ENCODE assay signal across 16 cellular contexts in genomic region chr6:28226460-28226859, GRCh38. TPM values are rescaled to one million over a fixed set of nuclear protein-coding genes. Genes with fewer than 3 reads are reported as not detected.
A peak's percentile ranks its signal among the peaks of the same experiment; 100 is the strongest.
DNase-seq lines count a peak whose midpoint lies in the region; ATAC-seq and TF ChIP-seq lines count a peak whose summit lies in the region.
"Had no signal": no experiment of that assay in that cellular context is flagged by ENCODE, and none has a peak within 500 bp of the region (broad histone marks: within the 10 kb centered on the region; RNA-seq: fewer than 3 reads in every experiment).

No MANE protein-coding gene starts in this region.

- peaks cover 46% of the 10 kb centered on the region for H3K36me3 ChIP-seq in left ventricle myocardium inferior

- peak overlapping the region; percentile 91 for H3K4me3 ChIP-seq in left ventricle myocardium inferior

- DNase-seq in left ventricle myocardium inferior (no peak), left ventricle myocardium superior (no peak), immature natural killer cell (no peak), type B pancreatic cell (ENCODE audit: extremely low spot score, unreplicated experiment) (no peak), NCI-H2081 (lab: John Stamatoyannopoulos, UW) (no peak), ACHN (no peak), NCI-H1930 (lab: John Stamatoyannopoulos, UW) (no peak)
- no peak for DNase-seq in activated T-helper 2 cell treated with anti-CD3 and anti-CD28 coated beads, Interferon-gamma antibody, Interleukin-2, Interleukin-4, amounts not matched to agents 10 μg/mL and 5 μg/mL and 100 μg/mL, durations not matched to agents 14 hours and 24 hours and 36 hours (ENCODE audit: low spot score)
- DNase-seq: activated B cell treated with CpG ODN at 0.5 μM for 24 hours, activated T-cell treated with anti-CD3 and anti-CD28 coated beads for 4 hours, esophagus squamous epithelium, HCEC 1CT, hippocampal formation, MM.1S, occipital lobe had no signal

- peaks cover 37% of the 10 kb centered on the region for H3K36me3 Mint-ChIP-seq in activated T-helper 2 cell treated with anti-CD3 and anti-CD28 coated beads, Interferon-gamma antibody, Interleukin-2, Interleukin-4, amounts not matched to agents 10 μg/mL and 5 μg/mL and 100 μg/mL, durations not matched to agents 14 hours and 24 hours and 36 hours (ENCODE audit: low read depth)
- peaks cover 10 to 37% (median 20%) of the 10 kb centered on the region in 3 donors for H3K36me3 Mint-ChIP-seq in immature natural killer cell
- peaks cover 37% of the 10 kb centered on the region for H3K36me3 Mint-ChIP-seq in type B pancreatic cell

- peak overlapping the region; percentile 88 for H3K4me3 Mint-ChIP-seq in activated T-helper 2 cell treated with anti-CD3 and anti-CD28 coated beads, Interferon-gamma antibody, Interleukin-2, Interleukin-4, amounts not matched to agents 10 μg/mL and 5 μg/mL and 100 μg/mL, durations not matched to agents 14 hours and 24 hours and 36 hours (ENCODE audit: low read depth)
- H3K4me3 Mint-ChIP-seq in immature natural killer cell (peak overlapping the region; percentile 90 to 97 (median 95)), type B pancreatic cell (peak overlapping the region; percentile 97)

- peaks cover 27% of the 10 kb centered on the region for H3K4me1 ChIP-seq in left ventricle myocardium inferior

- peaks cover 9% of the 10 kb centered on the region for H3K27me3 Mint-ChIP-seq in activated T-helper 2 cell treated with anti-CD3 and anti-CD28 coated beads, Interferon-gamma antibody, Interleukin-2, Interleukin-4, amounts not matched to agents 10 μg/mL and 5 μg/mL and 100 μg/mL, durations not matched to agents 14 hours and 24 hours and 36 hours (ENCODE audit: low read depth)
- H3K27me3 Mint-ChIP-seq in immature natural killer cell (ENCODE audit: low read depth in 3 of 3), result peaks cover 1 to 11% (median 5%) of the 10 kb centered on the region in 3 donors
- H3K27me3 Mint-ChIP-seq in type B pancreatic cell, result peaks cover 16% of the 10 kb centered on the region

- no peak overlapping the region for H3K27ac Mint-ChIP-seq in activated T-helper 2 cell treated with anti-CD3 and anti-CD28 coated beads, Interferon-gamma antibody, Interleukin-2, Interleukin-4, amounts not matched to agents 10 μg/mL and 5 μg/mL and 100 μg/mL, durations not matched to agents 14 hours and 24 hours and 36 hours
- H3K27ac Mint-ChIP-seq in immature natural killer cell, result peak overlapping the region in 1 of 6 donors; percentile 24
- no peak overlapping the region for H3K27ac Mint-ChIP-seq in type B pancreatic cell

- H3K27me3 ChIP-seq in left ventricle myocardium inferior (ENCODE audit: low read depth), result peaks cover 7% of the 10 kb centered on the region

- TF ChIP-seq CTCF in left ventricle myocardium inferior (IDR thresholded peaks at IDR 0.05; ENCODE audit: borderline replicate concordance) (no peak), type B pancreatic cell (conservative IDR thresholded peaks at IDR 0.05) (no peak)

- no peak for ATAC-seq in left ventricle myocardium superior

- H3K27ac ChIP-seq in left ventricle myocardium inferior (replicated peaks), result no peak overlapping the region

- no peaks in the 10 kb centered on the region for H3K9me3 Mint-ChIP-seq in activated T-helper 2 cell treated with anti-CD3 and anti-CD28 coated beads, Interferon-gamma antibody, Interleukin-2, Interleukin-4, amounts not matched to agents 10 μg/mL and 5 μg/mL and 100 μg/mL, durations not matched to agents 14 hours and 24 hours and 36 hours
- no peaks in the 10 kb centered on the region for H3K9me3 Mint-ChIP-seq in immature natural killer cell
- no peaks in the 10 kb centered on the region for H3K9me3 Mint-ChIP-seq in type B pancreatic cell
- H3K9me3 Mint-ChIP-seq: activated B cell treated with CpG ODN at 0.5 μM for 24 hours had no signal

- H3K4me1 Mint-ChIP-seq in activated T-helper 2 cell treated with anti-CD3 and anti-CD28 coated beads, Interferon-gamma antibody, Interleukin-2, Interleukin-4, amounts not matched to agents 10 μg/mL and 5 μg/mL and 100 μg/mL, durations not matched to agents 14 hours and 24 hours and 36 hours (ENCODE audit: low read depth), result peaks cover 28% of the 10 kb centered on the region
- peaks cover 21 to 41% of the 10 kb centered on the region in 2 donors for H3K4me1 Mint-ChIP-seq in immature natural killer cell
- peaks cover 3% of the 10 kb centered on the region for H3K4me1 Mint-ChIP-seq in type B pancreatic cell (ENCODE audit: unreplicated experiment)

- in situ Hi-C loops in ACHN (cut with HindIII; ENCODE audit: low pct_ligation_motif_present, low pct_unique_long_range_greater_than_20kb, low sequenced_read_pairs), result no loop called here

- intact Hi-C loops in left ventricle myocardium inferior (cut with micrococcal nuclease), result loop anchor here (10.0 kb wide), 1 partner anchor 82 kb away; the partner anchor contains the start of gene ZKSCAN8
- intact Hi-C loops in left ventricle myocardium superior (cut with micrococcal nuclease), result loop anchor here (10.0 kb wide), 1 partner anchor 82 kb away; the partner anchor contains the start of gene ZKSCAN8
- intact Hi-C loops in activated T-helper 2 cell treated with anti-CD3 and anti-CD28 coated beads, Interferon-gamma antibody, Interleukin-2, Interleukin-4, amounts not matched to agents 10 μg/mL and 5 μg/mL and 100 μg/mL, durations not matched to agents 14 hours and 24 hours and 36 hours (cut with micrococcal nuclease), result loop anchor here (10.0 kb wide), 1 partner anchor 108 kb away; the partner anchor contains the start of gene ZSCAN31

- H3K9me3 ChIP-seq in left ventricle myocardium inferior (replicated peaks), result no peaks in the 10 kb centered on the region
- H3K9me3 ChIP-seq: esophagus squamous epithelium had no signal

RNA-seq across cellular contexts. Expression of gene ZSCAN9, which starts 1.4 kb away (rescaled TPM):
- total RNA-seq in left ventricle myocardium inferior (9.7 TPM), left ventricle myocardium superior (10.2 TPM), type B pancreatic cell (ENCODE audit: low replicate concordance) (16.5 and 27.1 TPM in 2 replicates)
- total RNA-seq in activated T-helper 2 cell treated with anti-CD3 and anti-CD28 coated beads, Interferon-gamma antibody, Interleukin-2, Interleukin-4, amounts not matched to agents 10 μg/mL and 5 μg/mL and 100 μg/mL, durations not matched to agents 14 hours and 24 hours and 36 hours, result 9.7 and 10.8 TPM in 2 replicates
- 10 to 100 TPM in 1 of 3 donors, 1 to 10 TPM in 2; 5.3 to 18.4 (median 8.1) TPM for polyA plus RNA-seq in immature natural killer cell

RNA-seq across cellular contexts. Expression of gene ZKSCAN4, which starts 25.6 kb away (rescaled TPM):
- 3.1 TPM for total RNA-seq in left ventricle myocardium inferior
- total RNA-seq in left ventricle myocardium superior, result 2.7 TPM
- 4.6 and 5.0 TPM in 2 replicates for total RNA-seq in activated T-helper 2 cell treated with anti-CD3 and anti-CD28 coated beads, Interferon-gamma antibody, Interleukin-2, Interleukin-4, amounts not matched to agents 10 μg/mL and 5 μg/mL and 100 μg/mL, durations not matched to agents 14 hours and 24 hours and 36 hours
- 1 to 10 TPM; 1.7 to 5.0 (median 3.4) TPM for polyA plus RNA-seq in immature natural killer cell
- total RNA-seq in type B pancreatic cell (ENCODE audit: low replicate concordance), result 7.8 TPM in 2 replicates

RNA-seq across cellular contexts. Expression of gene NKAPL, which starts 32.6 kb away (rescaled TPM):
- total RNA-seq in left ventricle myocardium inferior (4.5 TPM), left ventricle myocardium superior (6.3 TPM), type B pancreatic cell (ENCODE audit: low replicate concordance) (0.55 TPM in 1 of 2 replicates, not detected in the other)
- not detected in 2 replicates for total RNA-seq in activated T-helper 2 cell treated with anti-CD3 and anti-CD28 coated beads, Interferon-gamma antibody, Interleukin-2, Interleukin-4, amounts not matched to agents 10 μg/mL and 5 μg/mL and 100 μg/mL, durations not matched to agents 14 hours and 24 hours and 36 hours
- under 1 TPM in 2 of 3 donors, not detected in 1; 0.28 to 0.37 TPM for polyA plus RNA-seq in immature natural killer cell
- total RNA-seq: OCI-LY7 had no signal

RNA-seq across cellular contexts. Expression of gene ZSCAN26, which starts 40.5 kb away (rescaled TPM):
- total RNA-seq in left ventricle myocardium inferior (13.3 TPM), left ventricle myocardium superior (13.8 TPM), type B pancreatic cell (ENCODE audit: low replicate concordance) (10.9 and 16.7 TPM in 2 replicates)
- 6.1 and 7.7 TPM in 2 replicates for total RNA-seq in activated T-helper 2 cell treated with anti-CD3 and anti-CD28 coated beads, Interferon-gamma antibody, Interleukin-2, Interleukin-4, amounts not matched to agents 10 μg/mL and 5 μg/mL and 100 μg/mL, durations not matched to agents 14 hours and 24 hours and 36 hours
- polyA plus RNA-seq in immature natural killer cell, result 10 to 100 TPM in 2 of 3 donors, 1 to 10 TPM in 1; 9.7 to 17.5 (median 13.5) TPM

RNA-seq across cellular contexts. Expression of gene PGBD1, which starts 54.9 kb away (rescaled TPM):
- 2.4 TPM for total RNA-seq in left ventricle myocardium inferior
- total RNA-seq in left ventricle myocardium superior, result 2.3 TPM
- 3.4 and 3.8 TPM in 2 replicates for total RNA-seq in activated T-helper 2 cell treated with anti-CD3 and anti-CD28 coated beads, Interferon-gamma antibody, Interleukin-2, Interleukin-4, amounts not matched to agents 10 μg/mL and 5 μg/mL and 100 μg/mL, durations not matched to agents 14 hours and 24 hours and 36 hours
- polyA plus RNA-seq in immature natural killer cell, result 1 to 10 TPM in 1 of 3 donors, under 1 TPM in 2; 0.46 to 1.7 (median 0.60) TPM
- 3.6 and 7.9 TPM in 2 replicates for total RNA-seq in type B pancreatic cell (ENCODE audit: low replicate concordance)
